In genomic region chr10:4081691-4082111, GRCh38 we compare ENCODE assay signal across 12 cellular contexts.
DNase-seq lines count a peak whose midpoint lies in the region; ATAC-seq and TF ChIP-seq lines count a peak whose summit lies in the region.
"Had no signal": no experiment of that assay in that cellular context is flagged by ENCODE, and none has a peak within 500 bp of the region (broad histone marks: within the 10 kb centered on the region; RNA-seq: fewer than 3 reads in every experiment).

No MANE protein-coding gene starts in this region.

- H3K4me1 Mint-ChIP-seq in naive thymus-derived CD4-positive, alpha-beta T cell = peaks cover 21 to 47% (median 29%) of the 10 kb centered on the region in 7 donors

- no peaks in the 10 kb centered on the region for H3K27me3 Mint-ChIP-seq in naive thymus-derived CD4-positive, alpha-beta T cell

- H3K9me3 Mint-ChIP-seq in naive thymus-derived CD4-positive, alpha-beta T cell = peaks cover 0 to 2% (median 0%) of the 10 kb centered on the region in 11 donors

- H3K4me1 ChIP-seq in naive thymus-derived CD4-positive, alpha-beta T cell (ENCODE audit: control insufficient read depth in 2 of 2, insufficient read depth in 2 of 2, low read length in 2 of 2) = peaks cover 15 to 39% of the 10 kb centered on the region in 2 donors
- peaks cover 0 to 52% (median 17%) of the 10 kb centered on the region in 4 donors for H3K4me1 ChIP-seq in tibial nerve

- H3K36me3 Mint-ChIP-seq in naive thymus-derived CD4-positive, alpha-beta T cell = peaks cover 0 to 15% (median 0%) of the 10 kb centered on the region in 5 donors

- WGBS in tibial nerve, 2 donors = 24 to 48% methylated on average over 5 of the region's 5 CpGs

- H3K4me3 ChIP-seq in naive thymus-derived CD4-positive, alpha-beta T cell (ENCODE audit: low read length) = no peak overlapping the region
- no peak overlapping the region for H3K4me3 ChIP-seq in tibial nerve

- peak; percentile 62 for DNase-seq in RPMI7951 (ENCODE audit: low read depth)
- DNase-seq in fibroblast of gingiva (ENCODE audit: low read depth) = peak; percentile 75
- DNase-seq in naive thymus-derived CD4-positive, alpha-beta T cell = no peak
- DNase-seq in tibial nerve (ENCODE audit: low spot score in 2 of 2) = no peak
- no peak for DNase-seq in activated naive CD4-positive, alpha-beta T cell treated with anti-CD3 and anti-CD28 coated beads, Interleukin-2, amount 50 U/mL, for 16 hours
- no peak for DNase-seq in NCI-H748 (lab: John Stamatoyannopoulos, UW; ENCODE audit: unreplicated experiment)
- DNase-seq in NCI-H1048 (lab: John Stamatoyannopoulos, UW) = no peak
- DNase-seq: activated naive CD4-positive, alpha-beta T cell treated with Interleukin-2 at 50 U/mL for 16 hours; DND-41; NCI-H1092 treated with DMSO at 0.1 percent for 48 hours; NCI-H82; occipital lobe had no signal

- TF ChIP-seq CTCF in tibial nerve (IDR thresholded peaks at IDR 0.05) = no peak

- intact Hi-C loops in naive thymus-derived CD4-positive, alpha-beta T cell (cut with micrococcal nuclease) = loop anchor here in 1 of 2 donors (5.0 kb wide), 1 partner anchor 304 kb away; no protein-coding TSS in a partner anchor

- ATAC-seq in naive thymus-derived CD4-positive, alpha-beta T cell = no peak

- POLR2A ChIA-PET in naive thymus-derived CD4-positive, alpha-beta T cell (lab: Charles Lee) = no interaction called here

- no peaks in the 10 kb centered on the region for H3K9me3 ChIP-seq in naive thymus-derived CD4-positive, alpha-beta T cell (ENCODE audit: control insufficient read depth in 2 of 3, low read length in 3 of 3)
- H3K9me3 ChIP-seq in tibial nerve = no peaks in the 10 kb centered on the region

- no peaks in the 10 kb centered on the region for H3K36me3 ChIP-seq in naive thymus-derived CD4-positive, alpha-beta T cell (ENCODE audit: control insufficient read depth in 2 of 3, insufficient read depth in 3 of 3, low read length in 3 of 3)
- no peaks in the 10 kb centered on the region for H3K36me3 ChIP-seq in tibial nerve

- no peak for TF ChIP-seq EP300 in tibial nerve (IDR thresholded peaks at IDR 0.05)

- no peaks in the 10 kb centered on the region for H3K27me3 ChIP-seq in naive thymus-derived CD4-positive, alpha-beta T cell (ENCODE audit: control insufficient read depth in 2 of 2, insufficient read depth in 2 of 2, low read length in 2 of 2)
- H3K27me3 ChIP-seq in tibial nerve = no peaks in the 10 kb centered on the region

- H3K4me3 Mint-ChIP-seq in naive thymus-derived CD4-positive, alpha-beta T cell = peak overlapping the region in 2 of 10 donors; percentile 1 to 3

- H3K27ac Mint-ChIP-seq in naive thymus-derived CD4-positive, alpha-beta T cell = peak overlapping the region in 7 of 9 donors; percentile 14 to 75 (median 52)

- H3K27ac ChIP-seq in naive thymus-derived CD4-positive, alpha-beta T cell (ENCODE audit: low read depth, low read length) = no peak overlapping the region
- H3K27ac ChIP-seq in tibial nerve = peak overlapping the region; percentile 29 to 85 (median 66)

- CTCF ChIA-PET in naive thymus-derived CD4-positive, alpha-beta T cell (lab: Charles Lee) = interaction anchor here (1.0 kb wide), 1 partner anchor 76 kb away, joined by 3 read pairs; no protein-coding TSS in a partner anchor

- TF ChIP-seq POLR2A in tibial nerve (IDR thresholded peaks at IDR 0.05) = no peak

Comparison
In these comparisons a context has a peak if more than half of its experiments do, and no peak if none do; other contexts are left out.
1. DNase-seq: peak in RPMI7951 (single experiment) and fibroblast of gingiva (single experiment); none in naive thymus-derived CD4-positive, alpha-beta T cell (0 of 9), tibial nerve (0 of 2), activated naive CD4-positive, alpha-beta T cell treated with anti-CD3 and anti-CD28 coated beads, Interleukin-2, amount 50 U/mL, for 16 hours (single experiment), NCI-H748 (single experiment) and NCI-H1048 (single experiment).